In the genomic region with DNA sequence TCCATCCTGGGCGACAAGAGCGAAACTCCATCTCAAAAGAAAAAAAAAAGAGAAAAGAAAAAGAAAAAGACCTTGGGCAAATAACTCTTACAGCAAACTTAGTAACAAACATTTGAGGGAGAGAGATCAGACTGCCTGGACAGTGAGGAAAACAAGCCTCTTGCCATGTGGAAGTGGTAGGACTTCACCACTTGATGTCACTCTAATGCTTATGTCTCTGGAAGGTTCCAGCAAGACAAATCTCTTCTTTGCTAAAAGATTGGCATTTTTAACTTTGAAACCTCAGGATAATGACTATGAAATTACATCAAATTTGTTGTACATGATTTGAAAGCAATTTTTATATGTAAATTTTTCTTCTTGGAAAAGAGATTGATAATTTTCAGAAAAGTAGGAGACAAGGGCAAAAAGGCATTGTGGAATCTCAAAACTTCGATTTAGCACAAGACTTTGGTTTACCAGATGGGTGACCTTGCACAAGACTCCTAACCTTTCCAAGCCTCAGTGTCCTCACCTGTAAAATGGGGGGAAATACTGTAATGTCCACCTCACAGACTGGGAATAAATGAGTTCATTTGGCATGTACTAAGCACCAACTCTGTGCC, we compare ENCODE assay signal across 9 cellular contexts. TPM values are rescaled to one million over a fixed set of nuclear protein-coding genes. Genes with fewer than 3 reads are reported as not detected.
DNase-seq lines count a peak whose midpoint lies in the region; ATAC-seq and TF ChIP-seq lines count a peak whose summit lies in the region.
"Had no signal": no experiment of that assay in that cellular context is flagged by ENCODE, and none has a peak within 500 bp of the region (broad histone marks: within the 10 kb centered on the region; RNA-seq: fewer than 3 reads in every experiment).

No MANE protein-coding gene starts in this region.

- H3K27me3 ChIP-seq in brain microvascular endothelial cell (replicated peaks), result no peaks in the 10 kb centered on the region

- intact Hi-C loops in activated CD4-positive, alpha-beta T cell treated with anti-CD3 and anti-CD28 coated beads for 36 hours (cut with DNase I, micrococcal nuclease), result loop anchor here in 1 of 2 experiments (5.0 kb wide), 1 partner anchor 472 kb away; a partner anchor contains a TSS

- H3K27ac Mint-ChIP-seq in activated CD4-positive, alpha-beta T cell treated with anti-CD3 and anti-CD28 coated beads for 36 hours, result no peak overlapping the region

- peak; percentile 11 for DNase-seq in G401 (ENCODE audit: low spot score)
- DNase-seq in Kasumi-1 (lab: John Stamatoyannopoulos, UW), result peak; percentile 22 to 37
- DNase-seq in brain microvascular endothelial cell, result no peak
- peak; percentile 43 for DNase-seq in medulla oblongata (ENCODE audit: extremely low spot score)
- no peak for DNase-seq in HPDE6-E6E7 (ENCODE audit: extremely low spot score)
- no peak for DNase-seq in activated CD4-positive, alpha-beta T cell treated with anti-CD3 and anti-CD28 coated beads for 36 hours
- no peak for DNase-seq in NK-92 treated with Interleukin-12 subunit alpha and Interleukin-12 subunit beta, amount 100 ng/mL, for 24 hours (lab: John Stamatoyannopoulos, UW)
- DNase-seq: hippocampal formation, NCI-H1930 had no signal

- ATAC-seq in activated CD4-positive, alpha-beta T cell treated with anti-CD3 and anti-CD28 coated beads for 36 hours, result no peak

- no peaks in the 10 kb centered on the region for H3K4me1 Mint-ChIP-seq in activated CD4-positive, alpha-beta T cell treated with anti-CD3 and anti-CD28 coated beads for 36 hours

- POLR2A ChIA-PET in activated CD4-positive, alpha-beta T cell treated with anti-CD3 and anti-CD28 coated beads for 36 hours (lab: Charles Lee), result no interaction called here

- H3K4me3 Mint-ChIP-seq in activated CD4-positive, alpha-beta T cell treated with anti-CD3 and anti-CD28 coated beads for 36 hours, result no peak overlapping the region

- in situ Hi-C loops in G401 (cut with HindIII; ENCODE audit: low sequenced_read_pairs) (no loop called here), brain microvascular endothelial cell (cut with HindIII; ENCODE audit: low pct_ligation_motif_present, low sequenced_read_pairs) (no loop called here)

- H3K27me3 Mint-ChIP-seq in activated CD4-positive, alpha-beta T cell treated with anti-CD3 and anti-CD28 coated beads for 36 hours, result peaks cover 2% of the 10 kb centered on the region

- no peak overlapping the region for H3K27ac ChIP-seq in brain microvascular endothelial cell

- TF ChIP-seq CTCF in brain microvascular endothelial cell (IDR thresholded peaks at IDR 0.05; ENCODE audit: low read depth, low read length, missing control alignments), result peak; percentile 50

- CTCF ChIA-PET in activated CD4-positive, alpha-beta T cell treated with anti-CD3 and anti-CD28 coated beads for 36 hours (lab: Charles Lee), result interaction anchor here (0.7 kb wide), 1 partner anchor 534 kb away, joined by 3 read pairs; no protein-coding TSS in a partner anchor

- no peak overlapping the region for H3K4me3 ChIP-seq in brain microvascular endothelial cell (ENCODE audit: low read depth, low read length)

- H3K9me3 Mint-ChIP-seq in activated CD4-positive, alpha-beta T cell treated with anti-CD3 and anti-CD28 coated beads for 36 hours (ENCODE audit: low read depth), result no peaks in the 10 kb centered on the region

- H3K36me3 ChIP-seq in brain microvascular endothelial cell (replicated peaks), result no peaks in the 10 kb centered on the region

- no peaks in the 10 kb centered on the region for H3K36me3 Mint-ChIP-seq in activated CD4-positive, alpha-beta T cell treated with anti-CD3 and anti-CD28 coated beads for 36 hours (ENCODE audit: low read depth)

RNA-seq across cellular contexts. Expression of a gene that starts 5.4 kb away (rescaled TPM):
- not detected in 2 replicates for total RNA-seq in G401 (2014; rRNA removed; shearing (Covaris generic))
- total RNA-seq in activated CD4-positive, alpha-beta T cell treated with anti-CD3 and anti-CD28 coated beads for 36 hours, result not detected

RNA-seq across cellular contexts. Expression of a gene that starts 11.7 kb away (rescaled TPM):
- not detected in 2 replicates for total RNA-seq in G401 (2014; rRNA removed; shearing (Covaris generic))
- not detected for total RNA-seq in activated CD4-positive, alpha-beta T cell treated with anti-CD3 and anti-CD28 coated beads for 36 hours

Comparison
In these comparisons a context has a peak if more than half of its experiments do, and no peak if none do; other contexts are left out.
1. DNase-seq: peak in G401 (single experiment), Kasumi-1 (2 of 2) and medulla oblongata (single experiment); none in brain microvascular endothelial cell (single experiment), HPDE6-E6E7 (single experiment), activated CD4-positive, alpha-beta T cell treated with anti-CD3 and anti-CD28 coated beads for 36 hours (single experiment) and NK-92 treated with Interleukin-12 subunit alpha and Interleukin-12 subunit beta, amount 100 ng/mL, for 24 hours (single experiment).